8 cellular contexts compared by ENCODE assay signal in genomic region chr4:82223715-82224114, GRCh38.
DNase-seq lines count a peak whose midpoint lies in the region; ATAC-seq, FAIRE-seq and TF ChIP-seq lines count a peak whose summit lies in the region.

No MANE protein-coding gene starts in this region.

- no peaks in the 10 kb centered on the region for H3K79me2 ChIP-seq in H1 (ENCODE audit: control insufficient read depth in 1 of 2, insufficient read depth in 2 of 2, low read length in 2 of 2)

- no peak; a peak in 1 of 3 replicates for TF ChIP-seq EP300 in H1 (IDR thresholded peaks at IDR 0.05; ENCODE audit: borderline replicate concordance in 1 of 2, low read depth in 2 of 2, low read length in 2 of 2)

- no peak overlapping the region for H2BK120ac ChIP-seq in H1 (replicated peaks; ENCODE audit: low read depth, low read length)

- H2BK20ac ChIP-seq in H1 (ENCODE audit: low read length): no peak overlapping the region

- H3K79me1 ChIP-seq in H1 (ENCODE audit: low read depth, low read length): no peaks in the 10 kb centered on the region

- H3K4me3 ChIP-seq in right atrium auricular region (no peak overlapping the region), H1 (ENCODE audit: extremely low read depth in 1 of 4, insufficient read depth in 2 of 4, low read depth in 3 of 4, low read length in 4 of 4) (peak overlapping the region in 1 of 4 experiments; percentile 16; a peak in 1 of 8 replicates), testis (no peak overlapping the region)

- H3K9ac ChIP-seq in H1 (replicated peaks in 1 of 4; ENCODE audit: extremely low read depth in 1 of 4, low read depth in 3 of 4, low read length in 3 of 4): peak overlapping the region in 1 of 4 experiments; percentile 22; a peak in 2 of 7 replicates

- no peak overlapping the region for H2BK12ac ChIP-seq in H1 (ENCODE audit: low read depth, low read length)

- no peak for TF ChIP-seq CTCF in right atrium auricular region (IDR thresholded peaks at IDR 0.05)
- TF ChIP-seq CTCF in H1 (IDR thresholded peaks at IDR 0.05; ENCODE audit: control extremely low read depth in 1 of 3, insufficient read depth in 1 of 3, low read depth in 1 of 3, low read length in 3 of 3): no peak
- TF ChIP-seq CTCF in testis (IDR thresholded peaks at IDR 0.05): no peak

- no peak overlapping the region for H4K5ac ChIP-seq in H1 (ENCODE audit: insufficient read length, low read depth, low read length)

- no peak overlapping the region for H3K14ac ChIP-seq in H1 (ENCODE audit: insufficient read length)

- H2AK5ac ChIP-seq in H1 (ENCODE audit: low read depth, low read length): no peak overlapping the region

- no peaks in the 10 kb centered on the region for H3K23me2 ChIP-seq in H1 (ENCODE audit: low read depth, low read length)

- H3K27ac ChIP-seq in right atrium auricular region (no peak overlapping the region), H1 (ENCODE audit: low read depth, low read length) (no peak overlapping the region), testis (no peak overlapping the region)

- no peaks in the 10 kb centered on the region for H4K20me1 ChIP-seq in H1 (replicated peaks in 1 of 2; ENCODE audit: control insufficient read depth in 1 of 2, insufficient read depth in 2 of 2, low read length in 2 of 2)

- TF ChIP-seq RAD21 in H1 (IDR thresholded peaks at IDR 0.05 in 1 of 2, conservative IDR thresholded peaks at IDR 0.05 in 1 of 2; ENCODE audit: low read depth in 2 of 2, low read length in 2 of 2): no peak

- H3K23ac ChIP-seq in H1 (ENCODE audit: insufficient read length): no peak overlapping the region

- no peaks in the 10 kb centered on the region for H3K27me3 ChIP-seq in right atrium auricular region
- no peaks in the 10 kb centered on the region for H3K27me3 ChIP-seq in H1 (replicated peaks in 1 of 4; ENCODE audit: control insufficient read depth in 3 of 4, extremely low read depth in 1 of 4, insufficient read depth in 3 of 4, low read length in 3 of 4)
- no peaks in the 10 kb centered on the region for H3K27me3 ChIP-seq in testis

- H4K91ac ChIP-seq in H1 (replicated peaks; ENCODE audit: insufficient read length, low read length): no peak overlapping the region

- peak; percentile 51 for DNase-seq in Right ventricle myocardium superior
- no peak for DNase-seq in right atrium auricular region (ENCODE audit: low spot score)
- DNase-seq in NAMALWA (ENCODE audit: low spot score): peak; percentile 84
- no peak for DNase-seq in H1 (ENCODE audit: low read depth in 1 of 2, low spot score in 2 of 2)
- DNase-seq in testis: peak; percentile 51
- DNase-seq in islet precursor cell: no peak
- no peak for DNase-seq in DMS 273 treated with DMSO at 0.1 percent for 48 hours (lab: John Stamatoyannopoulos, UW)
- no peak for DNase-seq in activated CD4-positive, CD25-positive, alpha-beta regulatory T cell treated with anti-CD3 and anti-CD28 coated beads, Interleukin-2, amount 50 U/mL, for 72 hours

- H2BK15ac ChIP-seq in H1 (ENCODE audit: low read length): no peak overlapping the region

- H3K4ac ChIP-seq in H1 (replicated peaks; ENCODE audit: insufficient read length, low read depth, low read length): no peak overlapping the region

- 31% methylated on average over 4 of the region's 4 CpGs; no CpG with 5 or more reads in 1 of the 2 experiments for WGBS in H1 (ENCODE audit: extremely low coverage in 1 of 2, insufficient coverage in 1 of 2, insufficient read length in 1 of 2, insufficient replicate concordance in 2 of 2, low coverage in 1 of 2, low lambda C conversion rate in 2 of 2, missing lambda C conversion rate in 1 of 2), 2 experiments
- 35 to 47% methylated on average over 4 of the region's 4 CpGs for WGBS in testis, 2 donors

- POLR2A ChIA-PET in H1 (lab: Charles Lee; ENCODE audit: partially characterized antibody): no interaction called here

- H3K4me1 ChIP-seq in right atrium auricular region (no peaks in the 10 kb centered on the region), H1 (replicated peaks in 1 of 4; ENCODE audit: control insufficient read depth in 3 of 4, insufficient read depth in 4 of 4, low read length in 3 of 4) (0 out of 7 replicates have a peak, but pooled peaks cover 0 to 4% (median 0%) of the 10 kb centered on the region in 4 experiments), testis (no peaks in the 10 kb centered on the region)

- no peak overlapping the region for H4K8ac ChIP-seq in H1 (ENCODE audit: extremely low read depth, insufficient read depth, low read length)

- TF ChIP-seq POLR2A in H1 (IDR thresholded peaks at IDR 0.05; ENCODE audit: control extremely low read depth in 1 of 2, low read depth in 2 of 2, low read length in 2 of 2) (no peak), testis (IDR thresholded peaks at IDR 0.05) (no peak)

- ATAC-seq in Right ventricle myocardium superior (ENCODE audit: poor library complexity): peak; percentile 56

- no peak overlapping the region for H2BK5ac ChIP-seq in H1 (ENCODE audit: low read depth, low read length)

- H3K18ac ChIP-seq in H1 (ENCODE audit: extremely low read depth, low read length): no peak overlapping the region

- H3K9me3 ChIP-seq in right atrium auricular region (no peaks in the 10 kb centered on the region), H1 (ENCODE audit: insufficient read depth in 2 of 2, low read depth in 1 of 2, low read length in 1 of 2) (no peaks in the 10 kb centered on the region), testis (no peaks in the 10 kb centered on the region)

- no peak overlapping the region for H3K56ac ChIP-seq in H1 (replicated peaks; ENCODE audit: insufficient read length, low read depth, low read length)

- H3K36me3 ChIP-seq in right atrium auricular region: no peaks in the 10 kb centered on the region
- no peaks in the 10 kb centered on the region for H3K36me3 ChIP-seq in H1 (ENCODE audit: control insufficient read depth in 2 of 4, insufficient read depth in 4 of 4, low read length in 3 of 4)
- H3K36me3 ChIP-seq in testis (ENCODE audit: low read depth, missing control alignments): no peaks in the 10 kb centered on the region

- intact Hi-C loops in Right ventricle myocardium superior (cut with DNase I): no loop called here
- intact Hi-C loops in testis (cut with DNase I; ENCODE audit: low total_unique reads): no loop called here

- CTCF ChIA-PET in H1 (lab: Charles Lee; ENCODE audit: partially characterized antibody): interaction anchor here (0.8 to 1.1 kb wide), 2 partner anchors 45 to 310 kb away, joined by 3 to 4 read pairs; no protein-coding TSS in a partner anchor

- 0 out of 2 replicates have a peak overlapping the region, but pooled peaks have one; percentile 70 for H2AFZ ChIP-seq in H1 (ENCODE audit: low read length)

- peak overlapping the region; percentile 36 to 37 for H3K4me2 ChIP-seq in H1 (ENCODE audit: insufficient read depth in 1 of 2, low read depth in 2 of 2, low read length in 2 of 2)

- peak; percentile 76 for FAIRE-seq in H1 (lab: Jason Lieb, UNC)

TF ChIP-seq in H1, 55 proteins besides CTCF, POLR2A, EP300 and RAD21 (continues in another document):
- TF ChIP-seq POLR2AphosphoS5 (IDR thresholded peaks at IDR 0.05; ENCODE audit: low read depth, low read length): 0 out of 2 replicates have a peak, but pooled peaks have one; percentile 43
- peak; percentile 84 for TF ChIP-seq CREB1 (IDR thresholded peaks at IDR 0.05)
- TF ChIP-seq SRF (IDR thresholded peaks at IDR 0.05; ENCODE audit: low read depth, low read length): peak; percentile 88
- 0 out of 2 replicates have a peak, but pooled peaks have one; percentile 24 for TF ChIP-seq MAX (IDR thresholded peaks at IDR 0.05)
- TF ChIP-seq, protein P1, sequence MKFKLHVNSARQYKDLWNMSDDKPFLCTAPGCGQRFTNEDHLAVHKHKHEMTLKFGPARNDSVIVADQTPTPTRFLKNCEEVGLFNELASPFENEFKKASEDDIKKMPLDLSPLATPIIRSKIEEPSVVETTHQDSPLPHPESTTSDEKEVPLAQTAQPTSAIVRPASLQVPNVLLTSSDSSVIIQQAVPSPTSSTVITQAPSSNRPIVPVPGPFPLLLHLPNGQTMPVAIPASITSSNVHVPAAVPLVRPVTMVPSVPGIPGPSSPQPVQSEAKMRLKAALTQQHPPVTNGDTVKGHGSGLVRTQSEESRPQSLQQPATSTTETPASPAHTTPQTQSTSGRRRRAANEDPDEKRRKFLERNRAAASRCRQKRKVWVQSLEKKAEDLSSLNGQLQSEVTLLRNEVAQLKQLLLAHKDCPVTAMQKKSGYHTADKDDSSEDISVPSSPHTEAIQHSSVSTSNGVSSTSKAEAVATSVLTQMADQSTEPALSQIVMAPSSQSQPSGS (IDR thresholded peaks at IDR 0.05; ENCODE audit: low read length): 0 out of 2 replicates have a peak, but pooled peaks have one; percentile 52
- no peak for TF ChIP-seq RXRA (IDR thresholded peaks at IDR 0.05; ENCODE audit: insufficient read depth, low read depth, low read length)
- TF ChIP-seq CTBP2 (IDR thresholded peaks at IDR 0.05; ENCODE audit: borderline replicate concordance, insufficient read depth, insufficient read length, low read length): no peak
- TF ChIP-seq GABPA (IDR thresholded peaks at IDR 0.05; ENCODE audit: borderline replicate concordance, insufficient read depth, low read length): no peak
- TF ChIP-seq USF2 (IDR thresholded peaks at IDR 0.05; ENCODE audit: low read length): peak; percentile 52; the same call in 1 of the 2 replicates
- no peak for TF ChIP-seq SIX5 (IDR thresholded peaks at IDR 0.05; ENCODE audit: low read depth, low read length)
- TF ChIP-seq BRCA1 (IDR thresholded peaks at IDR 0.05; ENCODE audit: low read depth, low read length): no peak

Comparison
In these comparisons a context has a peak if more than half of its experiments do, and no peak if none do; other contexts are left out.
1. DNase-seq: peak in Right ventricle myocardium superior (single experiment), NAMALWA (single experiment) and testis (single experiment); none in right atrium auricular region (single experiment), H1 (0 of 2), islet precursor cell (single experiment), DMS 273 treated with DMSO at 0.1 percent for 48 hours (single experiment) and activated CD4-positive, CD25-positive, alpha-beta regulatory T cell treated with anti-CD3 and anti-CD28 coated beads, Interleukin-2, amount 50 U/mL, for 72 hours (single experiment).